Comparison of ENCODE assay signal across 1 cellular context in genomic region chr10:14567421-14567820, GRCh38.
TF ChIP-seq lines count a peak whose summit lies in the region.

No MANE protein-coding gene starts in this region.

TF ChIP-seq in HepG2, 621 proteins besides CTCF, POLR2A, EP300 and RAD21 (continued from another document):
- TF ChIP-seq E2F2 (CRISPR knock-in tag; IDR thresholded peaks at IDR 0.05; ENCODE audit: borderline replicate concordance) (no peak), ZNF121 (CRISPR knock-in tag; IDR thresholded peaks at IDR 0.05) (no peak), SCMH1 (CRISPR knock-in tag; IDR thresholded peaks at IDR 0.05; ENCODE audit: borderline replicate concordance) (no peak), ZNF280D (CRISPR knock-in tag; IDR thresholded peaks at IDR 0.05) (no peak), CREB1 (IDR thresholded peaks at IDR 0.05) (no peak), CREB1 (CRISPR knock-in tag; IDR thresholded peaks at IDR 0.05) (no peak), ZNF143 (CRISPR knock-in tag; IDR thresholded peaks at IDR 0.05) (no peak), ZNF619 (CRISPR knock-in tag; IDR thresholded peaks at IDR 0.05) (no peak), ZNF501 (CRISPR knock-in tag; IDR thresholded peaks at IDR 0.05) (no peak), PAXIP1 (CRISPR knock-in tag; conservative IDR thresholded peaks at IDR 0.05) (0 out of 2 replicates have a peak, but pooled peaks have one; percentile 20)
TF ChIP-seq in HepG2: peak in this region for 8.
